Comparison of ENCODE assay signal across 2 cellular contexts in the genomic region with DNA sequence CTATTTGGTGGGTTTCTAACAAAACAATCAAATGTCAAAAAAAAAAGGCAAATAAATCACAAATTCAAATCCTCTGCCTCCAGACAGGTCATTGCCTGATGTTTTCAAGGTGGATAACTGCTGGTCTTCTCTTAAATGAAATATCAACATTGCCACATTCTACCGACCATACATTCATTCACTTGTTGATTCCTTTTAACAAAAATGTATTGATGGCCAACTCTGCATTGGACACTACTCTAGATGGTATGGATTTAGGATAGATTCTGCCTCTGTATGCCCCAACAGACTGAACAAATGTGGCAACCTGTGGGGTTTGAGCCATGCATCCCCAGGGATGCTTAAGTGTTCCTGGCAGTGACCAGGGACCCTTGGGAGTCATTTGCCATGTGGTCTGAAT.
TF ChIP-seq lines count a peak whose summit lies in the region.

No MANE protein-coding gene starts in this region.

TF ChIP-seq in liver, 16 proteins besides CTCF, POLR2A, EP300 and RAD21 (continued from another document):
- TF ChIP-seq, protein P1, sequence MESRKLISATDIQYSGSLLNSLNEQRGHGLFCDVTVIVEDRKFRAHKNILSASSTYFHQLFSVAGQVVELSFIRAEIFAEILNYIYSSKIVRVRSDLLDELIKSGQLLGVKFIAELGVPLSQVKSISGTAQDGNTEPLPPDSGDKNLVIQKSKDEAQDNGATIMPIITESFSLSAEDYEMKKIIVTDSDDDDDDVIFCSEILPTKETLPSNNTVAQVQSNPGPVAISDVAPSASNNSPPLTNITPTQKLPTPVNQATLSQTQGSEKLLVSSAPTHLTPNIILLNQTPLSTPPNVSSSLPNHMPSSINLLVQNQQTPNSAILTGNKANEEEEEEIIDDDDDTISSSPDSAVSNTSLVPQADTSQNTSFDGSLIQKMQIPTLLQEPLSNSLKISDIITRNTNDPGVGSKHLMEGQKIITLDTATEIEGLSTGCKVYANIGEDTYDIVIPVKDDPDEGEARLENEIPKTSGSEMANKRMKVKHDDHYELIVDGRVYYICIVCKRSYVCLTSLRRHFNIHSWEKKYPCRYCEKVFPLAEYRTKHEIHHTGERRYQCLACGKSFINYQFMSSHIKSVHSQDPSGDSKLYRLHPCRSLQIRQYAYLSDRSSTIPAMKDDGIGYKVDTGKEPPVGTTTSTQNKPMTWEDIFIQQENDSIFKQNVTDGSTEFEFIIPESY (IDR thresholded peaks at IDR 0.05) = no peak
- no peak for TF ChIP-seq SP1 (IDR thresholded peaks at IDR 0.05)
- TF ChIP-seq, protein P2, sequence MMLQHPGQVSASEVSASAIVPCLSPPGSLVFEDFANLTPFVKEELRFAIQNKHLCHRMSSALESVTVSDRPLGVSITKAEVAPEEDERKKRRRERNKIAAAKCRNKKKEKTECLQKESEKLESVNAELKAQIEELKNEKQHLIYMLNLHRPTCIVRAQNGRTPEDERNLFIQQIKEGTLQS (IDR thresholded peaks at IDR 0.05) = no peak
- no peak for TF ChIP-seq NR2F2 (IDR thresholded peaks at IDR 0.05)
- TF ChIP-seq, protein P3, sequence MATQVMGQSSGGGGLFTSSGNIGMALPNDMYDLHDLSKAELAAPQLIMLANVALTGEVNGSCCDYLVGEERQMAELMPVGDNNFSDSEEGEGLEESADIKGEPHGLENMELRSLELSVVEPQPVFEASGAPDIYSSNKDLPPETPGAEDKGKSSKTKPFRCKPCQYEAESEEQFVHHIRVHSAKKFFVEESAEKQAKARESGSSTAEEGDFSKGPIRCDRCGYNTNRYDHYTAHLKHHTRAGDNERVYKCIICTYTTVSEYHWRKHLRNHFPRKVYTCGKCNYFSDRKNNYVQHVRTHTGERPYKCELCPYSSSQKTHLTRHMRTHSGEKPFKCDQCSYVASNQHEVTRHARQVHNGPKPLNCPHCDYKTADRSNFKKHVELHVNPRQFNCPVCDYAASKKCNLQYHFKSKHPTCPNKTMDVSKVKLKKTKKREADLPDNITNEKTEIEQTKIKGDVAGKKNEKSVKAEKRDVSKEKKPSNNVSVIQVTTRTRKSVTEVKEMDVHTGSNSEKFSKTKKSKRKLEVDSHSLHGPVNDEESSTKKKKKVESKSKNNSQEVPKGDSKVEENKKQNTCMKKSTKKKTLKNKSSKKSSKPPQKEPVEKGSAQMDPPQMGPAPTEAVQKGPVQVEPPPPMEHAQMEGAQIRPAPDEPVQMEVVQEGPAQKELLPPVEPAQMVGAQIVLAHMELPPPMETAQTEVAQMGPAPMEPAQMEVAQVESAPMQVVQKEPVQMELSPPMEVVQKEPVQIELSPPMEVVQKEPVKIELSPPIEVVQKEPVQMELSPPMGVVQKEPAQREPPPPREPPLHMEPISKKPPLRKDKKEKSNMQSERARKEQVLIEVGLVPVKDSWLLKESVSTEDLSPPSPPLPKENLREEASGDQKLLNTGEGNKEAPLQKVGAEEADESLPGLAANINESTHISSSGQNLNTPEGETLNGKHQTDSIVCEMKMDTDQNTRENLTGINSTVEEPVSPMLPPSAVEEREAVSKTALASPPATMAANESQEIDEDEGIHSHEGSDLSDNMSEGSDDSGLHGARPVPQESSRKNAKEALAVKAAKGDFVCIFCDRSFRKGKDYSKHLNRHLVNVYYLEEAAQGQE (IDR thresholded peaks at IDR 0.05) = no peak
- TF ChIP-seq TAF1 (conservative IDR thresholded peaks at IDR 0.05) = no peak
- TF ChIP-seq JUND (IDR thresholded peaks at IDR 0.05) = no peak
- TF ChIP-seq, protein P4, sequence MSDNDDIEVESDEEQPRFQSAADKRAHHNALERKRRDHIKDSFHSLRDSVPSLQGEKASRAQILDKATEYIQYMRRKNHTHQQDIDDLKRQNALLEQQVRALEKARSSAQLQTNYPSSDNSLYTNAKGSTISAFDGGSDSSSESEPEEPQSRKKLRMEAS (IDR thresholded peaks at IDR 0.05) = no peak
- no peak for TF ChIP-seq FOXA2 (IDR thresholded peaks at IDR 0.05)
- TF ChIP-seq HNF4G (IDR thresholded peaks at IDR 0.05) = no peak
- TF ChIP-seq YY1 (IDR thresholded peaks at IDR 0.05) = no peak
- TF ChIP-seq FOXA1 (IDR thresholded peaks at IDR 0.05) = no peak
- no peak for TF ChIP-seq RXRA (IDR thresholded peaks at IDR 0.05)
- TF ChIP-seq HNF4A (conservative IDR thresholded peaks at IDR 0.05) = no peak
TF ChIP-seq in liver: peak in this region for 0.

TF ChIP-seq in HepG2, 621 proteins besides CTCF, POLR2A, EP300 and RAD21 (continued from another document):
- TF ChIP-seq NCOA5 (CRISPR knock-in tag; IDR thresholded peaks at IDR 0.05) (no peak), ZNF431 (CRISPR knock-in tag; IDR thresholded peaks at IDR 0.05; ENCODE audit: borderline replicate concordance, low read depth) (no peak), ZNF788 (CRISPR knock-in tag; IDR thresholded peaks at IDR 0.05; ENCODE audit: borderline replicate concordance) (no peak)
- TF ChIP-seq, protein P5, sequence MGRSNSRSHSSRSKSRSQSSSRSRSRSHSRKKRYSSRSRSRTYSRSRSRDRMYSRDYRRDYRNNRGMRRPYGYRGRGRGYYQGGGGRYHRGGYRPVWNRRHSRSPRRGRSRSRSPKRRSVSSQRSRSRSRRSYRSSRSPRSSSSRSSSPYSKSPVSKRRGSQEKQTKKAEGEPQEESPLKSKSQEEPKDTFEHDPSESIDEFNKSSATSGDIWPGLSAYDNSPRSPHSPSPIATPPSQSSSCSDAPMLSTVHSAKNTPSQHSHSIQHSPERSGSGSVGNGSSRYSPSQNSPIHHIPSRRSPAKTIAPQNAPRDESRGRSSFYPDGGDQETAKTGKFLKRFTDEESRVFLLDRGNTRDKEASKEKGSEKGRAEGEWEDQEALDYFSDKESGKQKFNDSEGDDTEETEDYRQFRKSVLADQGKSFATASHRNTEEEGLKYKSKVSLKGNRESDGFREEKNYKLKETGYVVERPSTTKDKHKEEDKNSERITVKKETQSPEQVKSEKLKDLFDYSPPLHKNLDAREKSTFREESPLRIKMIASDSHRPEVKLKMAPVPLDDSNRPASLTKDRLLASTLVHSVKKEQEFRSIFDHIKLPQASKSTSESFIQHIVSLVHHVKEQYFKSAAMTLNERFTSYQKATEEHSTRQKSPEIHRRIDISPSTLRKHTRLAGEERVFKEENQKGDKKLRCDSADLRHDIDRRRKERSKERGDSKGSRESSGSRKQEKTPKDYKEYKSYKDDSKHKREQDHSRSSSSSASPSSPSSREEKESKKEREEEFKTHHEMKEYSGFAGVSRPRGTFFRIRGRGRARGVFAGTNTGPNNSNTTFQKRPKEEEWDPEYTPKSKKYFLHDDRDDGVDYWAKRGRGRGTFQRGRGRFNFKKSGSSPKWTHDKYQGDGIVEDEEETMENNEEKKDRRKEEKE (IDR thresholded peaks at IDR 0.05) = no peak
